In genomic region chr7:44750921-44751571, GRCh38 we compare ENCODE assay signal across 10 cellular contexts. TPM values are rescaled to one million over a fixed set of nuclear protein-coding genes. Genes with fewer than 3 reads are reported as not detected.
DNase-seq lines count a peak whose midpoint lies in the region; ATAC-seq and TF ChIP-seq lines count a peak whose summit lies in the region.
"Had no signal": no experiment of that assay in that cellular context is flagged by ENCODE, and none has a peak within 500 bp of the region (broad histone marks: within the 10 kb centered on the region; RNA-seq: fewer than 3 reads in every experiment).

No MANE protein-coding gene starts in this region.

- CTCF ChIA-PET in activated CD8-positive, alpha-beta memory T cell treated with anti-CD3 and anti-CD28 coated beads, Interleukin-2, amount 10 ng/mL, durations not matched to agents 7 days and 5 days (lab: Charles Lee), result interaction anchor here (1.2 to 2.2 kb wide), 2 partner anchors 163 to 216 kb away, joined by 3 to 6 read pairs; no protein-coding TSS in a partner anchor

- peak overlapping the region; percentile 94 for H3K4me3 ChIP-seq in GM06990 (replicated peaks; ENCODE audit: low read depth, low read length)
- peak overlapping the region; percentile 94 for H3K4me3 ChIP-seq in lower lobe of right lung
- H3K4me3 ChIP-seq: SJSA1 had no signal

- peaks cover 2% of the 10 kb centered on the region for H3K36me3 Mint-ChIP-seq in activated CD8-positive, alpha-beta memory T cell treated with anti-CD3 and anti-CD28 coated beads, Interleukin-2, amount 10 ng/mL, durations not matched to agents 7 days and 5 days

- peaks cover 50% of the 10 kb centered on the region for H3K4me1 Mint-ChIP-seq in activated CD8-positive, alpha-beta memory T cell treated with anti-CD3 and anti-CD28 coated beads, Interleukin-2, amount 10 ng/mL, durations not matched to agents 7 days and 5 days

- intact Hi-C loops in lower lobe of right lung (cut with DNase I), result no loop called here

- no peaks in the 10 kb centered on the region for H3K27me3 Mint-ChIP-seq in activated CD8-positive, alpha-beta memory T cell treated with anti-CD3 and anti-CD28 coated beads, Interleukin-2, amount 10 ng/mL, durations not matched to agents 7 days and 5 days

- no peaks in the 10 kb centered on the region for H3K27me3 ChIP-seq in GM06990 (replicated peaks; ENCODE audit: control insufficient read depth, insufficient read depth, low read length)
- no peaks in the 10 kb centered on the region for H3K27me3 ChIP-seq in lower lobe of right lung (ENCODE audit: low read depth)
- H3K27me3 ChIP-seq: neutrophil, SJSA1 had no signal

- H3K4me1 ChIP-seq in lower lobe of right lung, result peaks cover 59% of the 10 kb centered on the region

- H3K27ac Mint-ChIP-seq in activated CD8-positive, alpha-beta memory T cell treated with anti-CD3 and anti-CD28 coated beads, Interleukin-2, amount 10 ng/mL, durations not matched to agents 7 days and 5 days, result peak overlapping the region; percentile 71

- TF ChIP-seq CTCF in GM06990 (IDR thresholded peaks at IDR 0.05; ENCODE audit: insufficient read depth, low read length, poor library complexity, severe bottlenecking), result no peak
- TF ChIP-seq CTCF in lower lobe of right lung (IDR thresholded peaks at IDR 0.05), result no peak
- TF ChIP-seq CTCF in omental fat pad (IDR thresholded peaks at IDR 0.05), result no peak

- H3K36me3 ChIP-seq in GM06990 (ENCODE audit: control insufficient read depth, insufficient read depth, low read length), result peaks cover 8% of the 10 kb centered on the region
- no peaks in the 10 kb centered on the region for H3K36me3 ChIP-seq in lower lobe of right lung
- H3K36me3 ChIP-seq: neutrophil had no signal

- peak; percentile 76 for DNase-seq in GM06990 (ENCODE audit: extremely low read depth, insufficient read length)
- DNase-seq in HK-2 (ENCODE audit: unreplicated experiment), result peak; percentile 68
- DNase-seq in activated CD8-positive, alpha-beta memory T cell treated with anti-CD3 and anti-CD28 coated beads, Interleukin-2, amount 10 ng/mL, durations not matched to agents 7 days and 5 days, result peak; percentile 62
- no peak for DNase-seq in lower lobe of right lung
- no peak for DNase-seq in omental fat pad (ENCODE audit: low spot score)
- DNase-seq in NCI-H2107 (lab: John Stamatoyannopoulos, UW), result no peak
- no peak for DNase-seq in Ammon's horn (ENCODE audit: low spot score)

- no peaks in the 10 kb centered on the region for H3K9me3 ChIP-seq in lower lobe of right lung
- H3K9me3 ChIP-seq: neutrophil, SJSA1 had no signal

- peak; percentile 43 for ATAC-seq in GM21367 (IDR thresholded peaks at IDR 0.05; ENCODE audit: unreplicated experiment)
- ATAC-seq in activated CD8-positive, alpha-beta memory T cell treated with anti-CD3 and anti-CD28 coated beads, Interleukin-2, amount 10 ng/mL, durations not matched to agents 7 days and 5 days, result no peak
- no peak for ATAC-seq in lower lobe of right lung
- ATAC-seq in omental fat pad (ENCODE audit: low FRiP score), result no peak

- no peaks in the 10 kb centered on the region for H3K9me3 Mint-ChIP-seq in activated CD8-positive, alpha-beta memory T cell treated with anti-CD3 and anti-CD28 coated beads, Interleukin-2, amount 10 ng/mL, durations not matched to agents 7 days and 5 days (ENCODE audit: low read depth)

- H3K27ac ChIP-seq in lower lobe of right lung, result no peak overlapping the region
- H3K27ac ChIP-seq: neutrophil, SJSA1 had no signal

- H3K4me3 Mint-ChIP-seq in activated CD8-positive, alpha-beta memory T cell treated with anti-CD3 and anti-CD28 coated beads, Interleukin-2, amount 10 ng/mL, durations not matched to agents 7 days and 5 days, result peak overlapping the region; percentile 19

RNA-seq across cellular contexts. Expression of gene ZMIZ2, which starts 2.4 kb away (rescaled TPM):
- 100 to 1,000 TPM; 103 to 120 TPM for total RNA-seq in activated CD8-positive, alpha-beta memory T cell treated with anti-CD3 and anti-CD28 coated beads, Interleukin-2, amount 10 ng/mL, durations not matched to agents 7 days and 5 days
- 97.9 TPM for total RNA-seq in lower lobe of right lung
- total RNA-seq in omental fat pad, result 10 to 100 TPM; 13.5 to 26.3 (median 15.3) TPM

RNA-seq across cellular contexts. Expression of gene PPIA, which starts 45.4 kb away (rescaled TPM):
- 1,000 to 10,000 TPM; 1,935 to 2,367 TPM for total RNA-seq in activated CD8-positive, alpha-beta memory T cell treated with anti-CD3 and anti-CD28 coated beads, Interleukin-2, amount 10 ng/mL, durations not matched to agents 7 days and 5 days
- total RNA-seq in lower lobe of right lung (964 TPM), omental fat pad (1,000 to 10,000 TPM; 1,060 to 1,801 (median 1,521) TPM)

Comparison
In these comparisons a context has a peak if more than half of its experiments do, and no peak if none do; other contexts are left out.
1. DNase-seq: peak in GM06990 (single experiment), HK-2 (single experiment) and activated CD8-positive, alpha-beta memory T cell treated with anti-CD3 and anti-CD28 coated beads, Interleukin-2, amount 10 ng/mL, durations not matched to agents 7 days and 5 days (single experiment); none in lower lobe of right lung (single experiment), omental fat pad (single experiment), NCI-H2107 (single experiment) and Ammon's horn (single experiment).